ENCODE assay signal across 7 cellular contexts in the genomic region with DNA sequence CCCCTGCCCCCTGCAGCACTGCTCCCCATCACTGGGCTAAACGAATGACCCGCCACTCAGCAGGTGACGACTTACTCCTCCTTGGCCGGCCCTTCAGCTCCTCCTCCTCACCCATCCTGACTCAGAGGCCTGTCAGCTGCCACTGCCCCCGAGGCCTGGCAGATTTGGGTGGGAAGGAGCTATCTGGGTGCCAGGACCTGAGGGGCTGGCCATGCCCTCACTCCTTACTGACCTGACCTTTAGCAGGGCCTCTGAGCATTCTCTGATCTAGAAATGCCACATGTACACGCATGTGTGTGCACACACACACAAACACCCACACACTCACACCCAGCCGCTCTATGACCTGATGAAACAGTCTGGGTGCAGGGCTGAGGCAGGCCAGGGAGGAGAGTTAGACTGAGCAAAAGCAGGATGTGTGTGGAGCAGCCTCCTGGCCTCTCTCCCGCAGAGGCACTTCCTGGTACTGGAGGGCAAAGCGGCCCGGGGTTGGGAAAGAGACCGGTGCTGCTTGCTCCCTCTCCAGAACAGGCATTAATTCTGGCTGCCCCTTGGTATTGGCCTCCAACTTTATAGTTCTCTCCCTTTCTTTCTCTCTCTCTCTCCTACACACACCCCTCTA.
DNase-seq lines count a peak whose midpoint lies in the region; ATAC-seq and TF ChIP-seq lines count a peak whose summit lies in the region.

No MANE protein-coding gene starts in this region.

- TF ChIP-seq POLR2A in upper lobe of left lung (IDR thresholded peaks at IDR 0.05), result peak in 1 of 4 donors; percentile 27

- H3K27me3 ChIP-seq in dorsolateral prefrontal cortex (no peaks in the 10 kb centered on the region), mucosa of stomach (ENCODE audit: control insufficient read depth, insufficient read depth, low read length) (no peaks in the 10 kb centered on the region), upper lobe of left lung (no peaks in the 10 kb centered on the region)

- H3K9ac ChIP-seq in mucosa of stomach (ENCODE audit: low read length), result peak overlapping the region; percentile 53

- TF ChIP-seq CTCF in dorsolateral prefrontal cortex (IDR thresholded peaks at IDR 0.05 in 54 of 56, conservative IDR thresholded peaks at IDR 0.05 in 2 of 56; ENCODE audit: low read depth in 1 of 56, partially characterized antibody in 56 of 56), result no peak
- no peak for TF ChIP-seq CTCF in upper lobe of left lung (IDR thresholded peaks at IDR 0.05)

- TF ChIP-seq EP300 in upper lobe of left lung (IDR thresholded peaks at IDR 0.05), result no peak

- peak; percentile 25 for ATAC-seq in GM19372 (IDR thresholded peaks at IDR 0.05; ENCODE audit: low read depth, unreplicated experiment)
- ATAC-seq in HG03457 (IDR thresholded peaks at IDR 0.05; ENCODE audit: unreplicated experiment), result peak; percentile 3
- peak; percentile 81 to 86 for ATAC-seq in upper lobe of left lung (ENCODE audit: low FRiP score in 2 of 2)

- H3K4me3 ChIP-seq in dorsolateral prefrontal cortex (peak overlapping the region in 1 of 59 donors; percentile 6), mucosa of stomach (ENCODE audit: low read length) (no peak overlapping the region), upper lobe of left lung (no peak overlapping the region)

- intact Hi-C loops in dorsolateral prefrontal cortex (cut with DNase I), result no loop called here

- no peaks in the 10 kb centered on the region for H3K36me3 ChIP-seq in mucosa of stomach (ENCODE audit: control insufficient read depth, insufficient read depth, low read length)
- H3K36me3 ChIP-seq in upper lobe of left lung, result no peaks in the 10 kb centered on the region

- H3K27ac ChIP-seq in dorsolateral prefrontal cortex (peak overlapping the region in 47 of 59 donors; percentile 15 to 83 (median 62)), upper lobe of left lung (peak overlapping the region; percentile 83 to 95 (median 90))

- H3K4me1 ChIP-seq in mucosa of stomach (ENCODE audit: control insufficient read depth, insufficient read depth, low read length) (peaks cover 81% of the 10 kb centered on the region), upper lobe of left lung (peaks cover 35 to 39% (median 35%) of the 10 kb centered on the region in 4 donors)

- 20 to 27% methylated on average over 7 to 11 of the region's 11 CpGs for WGBS in upper lobe of left lung, 2 donors

- H3K9me3 ChIP-seq in mucosa of stomach (ENCODE audit: control insufficient read depth, low read length) (no peaks in the 10 kb centered on the region), upper lobe of left lung (no peaks in the 10 kb centered on the region)

- DNase-seq in UCSD-AML1 (lab: John Stamatoyannopoulos, UW; ENCODE audit: unreplicated experiment) (peak; percentile 77), dorsolateral prefrontal cortex (no peak), upper lobe of left lung (peak in 1 of 2 donors; percentile 94), superior temporal gyrus (ENCODE audit: extremely low spot score) (no peak)

Comparison
In these comparisons a context has a peak if more than half of its experiments do, and no peak if none do; other contexts are left out.
1. ATAC-seq: peak in every context shown above with its lines; median percentile 84 in upper lobe of left lung; 25 in GM19372; 3 in HG03457.